33 cellular contexts compared by ENCODE assay signal in genomic region chr1:76784502-76784901, GRCh38.
"Had no signal": no experiment of that assay in that cellular context is flagged by ENCODE, and none has a peak within 500 bp of the region (broad histone marks: within the 10 kb centered on the region; RNA-seq: fewer than 3 reads in every experiment).

No MANE protein-coding gene starts in this region.

- FAIRE-seq: astrocyte, bronchial epithelial cell had no signal

- H3K4me1 ChIP-seq: adrenal gland, ascending aorta, body of pancreas, breast epithelium had no signal

- H3K4me3 ChIP-seq: adrenal gland, ascending aorta, body of pancreas, breast epithelium, cardiac muscle cell had no signal

- H3K9me3 ChIP-seq: adrenal gland, ascending aorta, body of pancreas had no signal

- H3K27ac ChIP-seq: adrenal gland, ascending aorta, body of pancreas, brain microvascular endothelial cell, breast epithelium, cardiac muscle cell had no signal

- H3K36me3 ChIP-seq: adrenal gland, ascending aorta, brain microvascular endothelial cell, breast epithelium, cardiac muscle cell had no signal

- DNase-seq: activated effector memory CD4-positive, alpha-beta T cell treated with anti-CD3 and anti-CD28 coated beads, Interleukin-2, amount 50 U/mL, for 16 hours; activated effector memory CD4-positive, alpha-beta T cell treated with Interleukin-2 at 50 U/mL for 16 hours; activated gamma-delta T cell; activated gamma-delta T cell treated with Interleukin-2 at 50 U/mL for 16 hours; activated naive CD4-positive, alpha-beta T cell; activated naive CD4-positive, alpha-beta T cell treated with anti-CD3 and anti-CD28 coated beads for 36 hours; activated naive CD4-positive, alpha-beta T cell treated with anti-CD3 and anti-CD28 coated beads, Interleukin-2, amount 10 ng/mL, durations not matched to agents 7 days and 5 days; activated naive CD4-positive, alpha-beta T cell treated with anti-CD3 and anti-CD28 coated beads, Interleukin-2, amount 50 U/mL, for 16 hours; activated naive CD4-positive, alpha-beta T cell treated with Interleukin-2 at 50 U/mL for 16 hours; activated naive CD8-positive, alpha-beta T cell treated with anti-CD3 and anti-CD28 coated beads for 36 hours; activated naive CD8-positive, alpha-beta T cell treated with anti-CD3 and anti-CD28 coated beads, Interleukin-2, amount 10 ng/mL, durations not matched to agents 7 days and 5 days; activated naive CD8-positive, alpha-beta T cell treated with anti-CD3 and anti-CD28 coated beads, Interleukin-2, amount 50 U/mL, for 24 hours; activated T-cell treated with anti-CD3 and anti-CD28 coated beads, Interleukin-2, amount 50 U/mL, for 24 hours; activated T-cell treated with anti-CD3 and anti-CD28 coated beads, Interleukin-2, amount 50 U/mL, for 4 hours; activated T-cell treated with anti-CD3 and anti-CD28 coated beads, Interleukin-2, amount 50 U/mL, for 48 hours; activated T-cell treated with anti-CD3 and anti-CD28 coated beads, Interleukin-2, amount 50 U/mL, for 72 hours; adrenal gland; amniotic stem cell; amygdala; anterior cingulate cortex; aorta; body of pancreas; brain microvascular endothelial cell; caudate nucleus; central memory CD4-positive, alpha-beta T cell; cerebellar nuclear complex had no signal

- H3K27me3 ChIP-seq: adrenal gland, ascending aorta, body of pancreas, brain microvascular endothelial cell, breast epithelium, cardiac muscle cell had no signal

- ATAC-seq: activated naive CD4-positive, alpha-beta T cell treated with anti-CD3 and anti-CD28 coated beads, Interleukin-2, amount 50 U/mL, for 72 hours; activated naive CD8-positive, alpha-beta T cell treated with anti-CD3 and anti-CD28 coated beads, Interleukin-2, amount 50 U/mL, for 24 hours; activated T-cell treated with anti-CD3 and anti-CD28 coated beads, Interleukin-2, amount 50 U/mL, for 4 hours; activated T-cell treated with anti-CD3 and anti-CD28 coated beads, Interleukin-2, amount 50 U/mL, for 72 hours; activated T-helper 17 cell treated with anti-CD3 and anti-CD28 coated beads, Interleukin-2, amount 50 U/mL, for 72 hours; body of pancreas had no signal
